ENCODE assay signal across 8 cellular contexts in genomic region chr1:37858931-37859506, GRCh38. TPM values are rescaled to one million over a fixed set of nuclear protein-coding genes. Genes with fewer than 3 reads are reported as not detected.
DNase-seq lines count a peak whose midpoint lies in the region; ATAC-seq and TF ChIP-seq lines count a peak whose summit lies in the region.

No MANE protein-coding gene starts in this region.

- intact Hi-C loops in PC-3 (cut with micrococcal nuclease) = loop anchor here (1.0 kb wide), 2 partner anchors 48 to 167 kb away; partner anchors contain the start of gene CDCA8
- intact Hi-C loops in mucosa of descending colon (cut with DNase I, micrococcal nuclease) = no loop called here

- H3K36me3 ChIP-seq in PC-3 (ENCODE audit: low read depth, low read length) = peaks cover 12% of the 10 kb centered on the region; the same call in 1 of the 2 replicates
- H3K36me3 ChIP-seq in effector memory CD4-positive, alpha-beta T cell (ENCODE audit: control insufficient read depth, insufficient read depth, low read length) = no peaks in the 10 kb centered on the region
- no peaks in the 10 kb centered on the region for H3K36me3 ChIP-seq in mucosa of descending colon (ENCODE audit: low read depth)

- peak; percentile 2 for ATAC-seq in PC-3
- no peak for ATAC-seq in mucosa of descending colon
- no peak for ATAC-seq in GM21381 (IDR thresholded peaks at IDR 0.05; ENCODE audit: unreplicated experiment)

- POLR2A ChIA-PET in PC-3 (lab: Charles Lee; ENCODE audit: unreplicated experiment) = interaction anchor here (0.7 to 1.1 kb wide), 3 partner anchors 51 to 439 kb away, joined by 3 to 5 read pairs (median 3); partner anchors contain the start of gene YRDC

- H3K9ac ChIP-seq in PC-3 (ENCODE audit: low read length) = peak overlapping the region; percentile 99

- H3K27me3 ChIP-seq in PC-3 (ENCODE audit: low read length) = no peaks in the 10 kb centered on the region
- H3K27me3 ChIP-seq in effector memory CD4-positive, alpha-beta T cell (replicated peaks; ENCODE audit: control insufficient read depth, insufficient read depth, low read length, poor library complexity, severe bottlenecking) = no peaks in the 10 kb centered on the region

- H3K9me2 ChIP-seq in PC-3 (replicated peaks; ENCODE audit: low read length) = no peaks in the 10 kb centered on the region

- H3K4me1 ChIP-seq in PC-3 (ENCODE audit: insufficient read depth, low read length) = peaks cover 35% of the 10 kb centered on the region
- H3K4me1 ChIP-seq in effector memory CD4-positive, alpha-beta T cell (ENCODE audit: control insufficient read depth, insufficient read depth, low read length, poor library complexity, severe bottlenecking) = peaks cover 7% of the 10 kb centered on the region
- peaks cover 26% of the 10 kb centered on the region for H3K4me1 ChIP-seq in mucosa of descending colon (ENCODE audit: low read depth)

- CTCF ChIA-PET in PC-3 (lab: Charles Lee) = interaction anchor here (0.6 to 1.8 kb wide), 4 partner anchors 8 to 165 kb away, joined by 3 to 27 read pairs (median 4); partner anchors contain the start of genes C1orf122 and YRDC

- peak overlapping the region; percentile 92 for H2AFZ ChIP-seq in PC-3 (ENCODE audit: low read length)

- H3K79me2 ChIP-seq in PC-3 (ENCODE audit: low read length) = peaks cover 47% of the 10 kb centered on the region

- H4K20me1 ChIP-seq in PC-3 (ENCODE audit: low read length) = no peaks in the 10 kb centered on the region

- peak overlapping the region; percentile 95 for H3K4me2 ChIP-seq in PC-3 (ENCODE audit: low read length)

- H3K27ac ChIP-seq in PC-3 (ENCODE audit: low read length) = no peak overlapping the region; the same call in 1 of the 2 replicates
- peak overlapping the region; percentile 85 for H3K27ac ChIP-seq in effector memory CD4-positive, alpha-beta T cell (ENCODE audit: insufficient read depth, low read length, poor library complexity, severe bottlenecking)

- DNase-seq in GM10266 (ENCODE audit: extremely low spot score) (peak; percentile 15), HFF-Myc (ENCODE audit: extremely low read depth, low read depth) (no peak), PC-3 (no peak), mucosa of descending colon (peak in 1 of 3 donors; percentile 57), GF-D8 (lab: John Stamatoyannopoulos, UW) (no peak), midbrain (lab: John Stamatoyannopoulos, UW) (no peak)
- no peak for DNase-seq in effector memory CD4-positive, alpha-beta T cell

- H3K4me3 ChIP-seq in HFF-Myc (replicated peaks; ENCODE audit: low read depth, low read length) (peak overlapping the region; percentile 99), PC-3 (ENCODE audit: low read length) (peak overlapping the region; percentile 92), mucosa of descending colon (peak overlapping the region; percentile 79)
- peak overlapping the region; percentile 85 for H3K4me3 ChIP-seq in effector memory CD4-positive, alpha-beta T cell (ENCODE audit: insufficient read depth, low read depth, low read length, poor library complexity, severe bottlenecking)

- no peaks in the 10 kb centered on the region for H3K9me3 ChIP-seq in PC-3 (ENCODE audit: low read length)
- H3K9me3 ChIP-seq in effector memory CD4-positive, alpha-beta T cell (ENCODE audit: control insufficient read depth, low read length) = no peaks in the 10 kb centered on the region
- H3K9me3 ChIP-seq in mucosa of descending colon = no peaks in the 10 kb centered on the region

- H3F3A ChIP-seq in PC-3 (ENCODE audit: low read length, unreplicated experiment) = peaks cover 4% of the 10 kb centered on the region

- TSS peak; percentile 71 for BruUV-seq in PC-3 (replicated peaks; lab: Mats Ljungman, UMichigan)

- TF ChIP-seq CTCF in GM10266 (IDR thresholded peaks at IDR 0.05; ENCODE audit: control insufficient read depth, insufficient read depth, low read depth, missing control alignments) (no peak), HFF-Myc (IDR thresholded peaks at IDR 0.05; ENCODE audit: low read depth, low read length, missing control alignments) (no peak), PC-3 (conservative IDR thresholded peaks at IDR 0.05; ENCODE audit: low read depth, low read length) (no peak), mucosa of descending colon (IDR thresholded peaks at IDR 0.05) (no peak)

RNA-seq across cellular contexts. Expression of gene MTF1, which starts 0.4 kb away (rescaled TPM):
- total RNA-seq in PC-3 (2014; rRNA removed) (5.4 and 10.7 TPM in 2 replicates), mucosa of descending colon (10 to 100 TPM; 30.6 to 42.8 (median 35.2) TPM)

RNA-seq across cellular contexts. Expression of gene YRDC, which starts 51.0 kb away (rescaled TPM):
- total RNA-seq in PC-3 (2014; rRNA removed) (41.8 and 51.9 TPM in 2 replicates), mucosa of descending colon (10 to 100 TPM; 13.3 to 13.9 (median 13.4) TPM)

RNA-seq across cellular contexts. Expression of gene C1orf122, which starts 51.4 kb away (rescaled TPM):
- 70.1 and 72.5 TPM in 2 replicates for total RNA-seq in PC-3 (2014; rRNA removed)
- total RNA-seq in mucosa of descending colon = 10 to 100 TPM; 29.2 to 39.0 (median 34.2) TPM
